ENCODE assay signal across 26 cellular contexts in the genomic region with DNA sequence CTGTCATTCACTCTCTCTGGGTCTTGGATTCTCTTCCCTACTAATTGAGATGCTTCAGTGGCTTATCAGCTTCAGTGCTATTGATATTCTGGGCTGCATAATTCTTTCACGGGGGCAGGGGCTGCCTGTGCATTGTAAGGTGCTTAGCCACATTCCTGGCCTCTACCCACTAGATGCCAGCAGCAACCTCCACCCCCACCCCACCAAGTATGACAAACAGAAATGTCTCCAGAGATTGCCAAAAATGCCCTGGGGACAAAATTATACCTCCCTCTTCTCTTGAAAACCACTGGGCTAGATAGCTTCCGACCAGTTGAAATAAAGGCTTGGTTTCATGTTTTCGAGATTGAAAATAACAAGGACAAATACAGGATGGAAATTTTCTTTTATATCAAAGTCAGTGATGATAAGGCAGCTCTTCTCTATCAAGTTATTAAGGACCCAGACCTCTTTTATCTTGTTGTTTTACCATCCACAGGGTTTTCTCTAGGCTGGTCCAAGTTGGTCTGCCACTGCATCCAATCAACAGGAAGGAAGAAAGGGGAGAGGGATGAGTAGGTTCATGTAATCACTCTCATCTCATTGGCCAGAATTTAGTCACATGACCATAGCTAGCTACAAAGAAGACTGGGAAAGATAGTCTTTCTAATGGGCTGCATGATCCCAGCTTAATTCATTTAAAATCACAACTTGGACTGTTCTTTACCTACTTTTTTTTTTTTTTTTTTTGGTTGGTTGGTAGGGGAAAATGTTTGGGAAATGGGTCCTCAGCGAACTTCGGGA.
DNase-seq lines count a peak whose midpoint lies in the region; ATAC-seq, FAIRE-seq and TF ChIP-seq lines count a peak whose summit lies in the region.
"Had no signal": no experiment of that assay in that cellular context is flagged by ENCODE, and none has a peak within 500 bp of the region (broad histone marks: within the 10 kb centered on the region; RNA-seq: fewer than 3 reads in every experiment).

No MANE protein-coding gene starts in this region.

- H3K27me3 Mint-ChIP-seq in Caco-2 (ENCODE audit: insufficient read depth, unreplicated experiment) (no peaks in the 10 kb centered on the region), astrocyte (ENCODE audit: low read depth, unreplicated experiment) (no peaks in the 10 kb centered on the region), neural progenitor cell (ENCODE audit: insufficient read depth, low read depth) (peaks cover 5% of the 10 kb centered on the region)

- H3K9ac ChIP-seq in astrocyte (ENCODE audit: low read length) (no peak overlapping the region), neural progenitor cell (no peak overlapping the region)

- POLR2A ChIA-PET in Caco-2 (lab: Charles Lee) = no interaction called here

- H2AFZ ChIP-seq in astrocyte (ENCODE audit: low read depth, low read length) (no peak overlapping the region), neural progenitor cell (replicated peaks) (peak overlapping the region; percentile 77)

- H3K27ac Mint-ChIP-seq in Caco-2 (ENCODE audit: unreplicated experiment) (peak overlapping the region; percentile 11), astrocyte (ENCODE audit: unreplicated experiment) (no peak overlapping the region), neural progenitor cell (no peak overlapping the region)
- H3K27ac Mint-ChIP-seq: activated naive CD8-positive, alpha-beta T cell; activated T-helper 2 cell treated with anti-CD3 and anti-CD28 coated beads, Interferon-gamma antibody, Interleukin-2, Interleukin-4, amounts not matched to agents 10 μg/mL and 5 μg/mL and 100 μg/mL, durations not matched to agents 14 hours and 24 hours and 36 hours; memory B cell had no signal

- BruUV-seq in Caco-2 (replicated peaks; lab: Mats Ljungman, UMichigan) = no TSS peak

- no peak overlapping the region for H3K4me3 Mint-ChIP-seq in Caco-2 (ENCODE audit: unreplicated experiment)
- H3K4me3 Mint-ChIP-seq in astrocyte (ENCODE audit: unreplicated experiment) = peak overlapping the region; percentile 45
- H3K4me3 Mint-ChIP-seq in neural progenitor cell = no peak overlapping the region
- H3K4me3 Mint-ChIP-seq: activated naive CD8-positive, alpha-beta T cell; memory B cell had no signal

- H3K36me3 Mint-ChIP-seq in Caco-2 (ENCODE audit: insufficient read depth, unreplicated experiment) = no peaks in the 10 kb centered on the region
- H3K36me3 Mint-ChIP-seq in astrocyte (ENCODE audit: low read depth, unreplicated experiment) = no peaks in the 10 kb centered on the region
- H3K36me3 Mint-ChIP-seq in neural progenitor cell = no peaks in the 10 kb centered on the region
- H3K36me3 Mint-ChIP-seq: activated naive CD8-positive, alpha-beta T cell; memory B cell; naive B cell had no signal

- intact Hi-C loops in Caco-2 (cut with micrococcal nuclease; ENCODE audit: unreplicated experiment) = loop anchor here (1.0 kb wide), 1 partner anchor 123 kb away; no protein-coding TSS in a partner anchor
- intact Hi-C loops in lower leg skin (cut with DNase I; ENCODE audit: low total_unique reads) = loop anchor here (10.0 kb wide), 1 partner anchor 139 kb away; no protein-coding TSS in a partner anchor

- no peaks in the 10 kb centered on the region for H3F3A ChIP-seq in neural progenitor cell (ENCODE audit: low read depth)

- no peak overlapping the region for H3K27ac ChIP-seq in astrocyte (ENCODE audit: low read depth, low read length)
- H3K27ac ChIP-seq in neural progenitor cell = no peak overlapping the region
- H3K27ac ChIP-seq: C4-2B, foreskin keratinocyte, testis had no signal

- TF ChIP-seq CTCF in Caco-2 (IDR thresholded peaks at IDR 0.05; ENCODE audit: insufficient read depth in 1 of 2, low read depth in 1 of 2, low read length in 1 of 2, severe bottlenecking in 1 of 2, unreplicated experiment in 1 of 2) = no peak
- no peak for TF ChIP-seq CTCF in astrocyte (IDR thresholded peaks at IDR 0.05; ENCODE audit: insufficient read depth, low read depth, low read length)
- no peak for TF ChIP-seq CTCF in neural progenitor cell (IDR thresholded peaks at IDR 0.05)
- TF ChIP-seq CTCF in lower leg skin (IDR thresholded peaks at IDR 0.05) = no peak

- no peaks in the 10 kb centered on the region for H3K9me3 Mint-ChIP-seq in Caco-2 (ENCODE audit: unreplicated experiment)
- H3K9me3 Mint-ChIP-seq in astrocyte (ENCODE audit: unreplicated experiment) = no peaks in the 10 kb centered on the region
- no peaks in the 10 kb centered on the region for H3K9me3 Mint-ChIP-seq in neural progenitor cell
- H3K9me3 Mint-ChIP-seq: activated T-helper 2 cell treated with anti-CD3 and anti-CD28 coated beads, Interferon-gamma antibody, Interleukin-2, Interleukin-4, amounts not matched to agents 10 μg/mL and 5 μg/mL and 100 μg/mL, durations not matched to agents 14 hours and 24 hours and 36 hours; memory B cell; naive B cell had no signal

- DNase-seq in Caco-2 = no peak
- DNase-seq in M059J (ENCODE audit: low read depth) = peak; percentile 93
- no peak for DNase-seq in astrocyte (ENCODE audit: low read depth)
- no peak for DNase-seq in neural progenitor cell (ENCODE audit: low spot score)
- DNase-seq in NCI-H524 treated with DMSO at 0.1 percent for 48 hours (lab: John Stamatoyannopoulos, UW) = no peak
- DNase-seq in activated naive CD4-positive, alpha-beta T cell treated with anti-CD3 and anti-CD28 coated beads, Interleukin-2, amount 50 U/mL, for 16 hours = no peak
- no peak for DNase-seq in lower leg skin (ENCODE audit: low spot score in 2 of 2)
- DNase-seq: ACHN; activated CD4-positive, alpha-beta T cell treated with anti-CD3 and anti-CD28 coated beads, Interleukin-2, amount 50 U/mL, for 48 hours; Calu3; effector CD4-positive, alpha-beta T cell; HCEC 1CT; left colon; naive B cell; NCI-H2107; RPMI8226; stimulated activated CD4-positive, alpha-beta T cell treated with anti-CD3 and anti-CD28 coated beads, Interleukin-12 subunit alpha, Interleukin-12 subunit beta, amount 100 ng/mL, for 4 hours; stimulated activated CD4-positive, alpha-beta T cell treated with anti-CD3 and anti-CD28 coated beads, Interleukin-4, amount 100 ng/mL, for 4 hours; stimulated activated naive CD4-positive, alpha-beta T cell treated with Interleukin-2 at 50 U/mL for 16 hours; testis had no signal

- no peak overlapping the region for H3K4me3 ChIP-seq in Caco-2 (ENCODE audit: low read depth, low read length)
- H3K4me3 ChIP-seq in astrocyte (ENCODE audit: insufficient read depth, low read depth, low read length) = no peak overlapping the region
- no peak overlapping the region for H3K4me3 ChIP-seq in neural progenitor cell
- no peak overlapping the region for H3K4me3 ChIP-seq in lower leg skin (ENCODE audit: low read depth, poor library complexity, severe bottlenecking)
- H3K4me3 ChIP-seq: testis had no signal

- H3K36me3 ChIP-seq in Caco-2 (ENCODE audit: control insufficient read depth, insufficient read depth, low read length) (no peaks in the 10 kb centered on the region), astrocyte (ENCODE audit: insufficient read depth, low read length) (no peaks in the 10 kb centered on the region), neural progenitor cell (no peaks in the 10 kb centered on the region)

- CTCF ChIA-PET in Caco-2 (lab: Charles Lee) = interaction anchor here (0.7 to 0.9 kb wide), 4 partner anchors 27 to 315 kb away, joined by 3 to 6 read pairs (median 4); a partner anchor contains a TSS

- no peak for ATAC-seq in HG02588 (IDR thresholded peaks at IDR 0.05; ENCODE audit: unreplicated experiment)
- ATAC-seq: foreskin keratinocyte, left colon had no signal

- H4K20me1 ChIP-seq in astrocyte (ENCODE audit: insufficient read depth, low read length) (no peaks in the 10 kb centered on the region), neural progenitor cell (ENCODE audit: low read depth) (no peaks in the 10 kb centered on the region)

- FAIRE-seq in astrocyte (lab: Jason Lieb, UNC) = no peak

- H3K4me2 ChIP-seq in astrocyte (ENCODE audit: low read length) = no peak overlapping the region
- no peak overlapping the region for H3K4me2 ChIP-seq in neural progenitor cell

- no peaks in the 10 kb centered on the region for H3K27me3 ChIP-seq in Caco-2 (replicated peaks; ENCODE audit: control insufficient read depth, insufficient read depth, low read length)
- no peaks in the 10 kb centered on the region for H3K27me3 ChIP-seq in astrocyte (ENCODE audit: insufficient read depth, low read length)
- no peaks in the 10 kb centered on the region for H3K27me3 ChIP-seq in neural progenitor cell
- H3K27me3 ChIP-seq: foreskin keratinocyte, testis had no signal

- H3K79me2 ChIP-seq in astrocyte (ENCODE audit: insufficient read depth, low read length) (no peaks in the 10 kb centered on the region), neural progenitor cell (ENCODE audit: low read depth) (no peaks in the 10 kb centered on the region)

- H3K4me1 Mint-ChIP-seq in Caco-2 (ENCODE audit: low read depth, unreplicated experiment) = peaks cover 42% of the 10 kb centered on the region
- peaks cover 23% of the 10 kb centered on the region for H3K4me1 Mint-ChIP-seq in astrocyte (ENCODE audit: low read depth, unreplicated experiment)
- peaks cover 23% of the 10 kb centered on the region for H3K4me1 Mint-ChIP-seq in neural progenitor cell

- H3K4me1 ChIP-seq in Caco-2 (peaks cover 50% of the 10 kb centered on the region), astrocyte (ENCODE audit: insufficient read depth, low read length) (no peaks in the 10 kb centered on the region), neural progenitor cell (peaks cover 11% of the 10 kb centered on the region)
- H3K4me1 ChIP-seq: foreskin keratinocyte, testis had no signal

- 86 to 88% methylated on average over 5 of the region's 5 CpGs for whole genome bisulfite sequencing in lower leg skin, 2 donors

- H3K9me3 ChIP-seq in Caco-2 (no peaks in the 10 kb centered on the region), astrocyte (ENCODE audit: insufficient read depth, low read depth, low read length) (no peaks in the 10 kb centered on the region), neural progenitor cell (ENCODE audit: low read depth) (no peaks in the 10 kb centered on the region)
- H3K9me3 ChIP-seq: testis had no signal

- no peak for TF ChIP-seq POLR2A in lower leg skin (IDR thresholded peaks at IDR 0.05)
